ENCODE assay signal across 1 cellular context in the genomic region with DNA sequence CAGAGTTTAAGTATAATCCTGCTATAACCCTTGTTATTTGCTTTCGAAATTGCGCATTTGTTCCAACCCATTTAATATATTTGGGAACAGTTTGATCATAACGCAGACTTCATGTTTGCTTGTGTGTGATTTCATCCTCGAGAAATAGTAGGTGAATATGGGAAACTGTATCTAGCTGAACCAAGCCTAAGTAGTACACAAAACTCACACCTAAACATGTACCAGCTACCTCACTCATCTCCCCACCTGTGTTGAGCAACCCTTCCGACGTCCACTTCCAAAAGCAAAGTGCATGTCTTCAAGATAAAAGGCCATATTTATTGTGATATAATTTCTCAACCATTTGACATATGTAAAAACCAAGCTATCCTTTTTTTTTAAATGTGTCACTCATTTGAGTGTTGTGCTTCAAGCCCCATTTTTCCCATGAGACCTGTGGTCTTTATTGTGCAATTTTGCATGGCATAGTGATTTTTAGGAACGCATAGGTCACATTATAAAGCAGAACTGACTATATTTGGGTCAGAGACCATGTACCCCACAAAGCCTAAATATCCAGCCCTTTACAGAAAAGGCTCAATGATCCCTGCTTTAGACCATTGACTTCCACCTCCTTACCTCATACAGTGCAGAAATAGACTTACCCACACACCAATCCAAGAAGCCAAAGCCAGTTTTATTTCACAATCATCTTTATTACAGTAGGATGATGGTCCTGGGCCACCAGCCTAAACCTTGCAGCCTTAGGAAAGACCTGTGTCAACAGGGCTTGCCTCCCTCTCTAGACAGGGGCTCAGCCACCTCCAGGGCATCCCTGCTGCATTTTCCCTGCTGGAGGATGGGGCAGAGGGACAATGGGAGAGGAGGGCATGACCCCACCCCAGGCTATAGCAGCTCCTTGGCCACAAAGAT.
TF ChIP-seq lines count a peak whose summit lies in the region.

No MANE protein-coding gene starts in this region.

TF ChIP-seq in HCT116, 20 proteins besides CTCF, POLR2A, EP300 and RAD21:
- TF ChIP-seq, protein P1, sequence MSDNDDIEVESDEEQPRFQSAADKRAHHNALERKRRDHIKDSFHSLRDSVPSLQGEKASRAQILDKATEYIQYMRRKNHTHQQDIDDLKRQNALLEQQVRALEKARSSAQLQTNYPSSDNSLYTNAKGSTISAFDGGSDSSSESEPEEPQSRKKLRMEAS (IDR thresholded peaks at IDR 0.05) = no peak
- TF ChIP-seq ZNF274 (IDR thresholded peaks at IDR 0.05; ENCODE audit: low read depth, low read length) (no peak), EGR1 (IDR thresholded peaks at IDR 0.05; ENCODE audit: low read depth) (no peak), CEBPB (IDR thresholded peaks at IDR 0.05; ENCODE audit: low read depth) (no peak), EZH2 (IDR thresholded peaks at IDR 0.05) (no peak), YY1 (IDR thresholded peaks at IDR 0.05; ENCODE audit: extremely low read depth, insufficient replicate concordance, low read depth, low read length) (no peak), ELF1 (IDR thresholded peaks at IDR 0.05; ENCODE audit: borderline replicate concordance, low read depth) (no peak), SIN3A (IDR thresholded peaks at IDR 0.05; ENCODE audit: low read depth) (no peak), SP1 (IDR thresholded peaks at IDR 0.05; ENCODE audit: low read depth) (no peak), CBX3 (IDR thresholded peaks at IDR 0.05; ENCODE audit: low read depth) (no peak)
- TF ChIP-seq, protein P2, sequence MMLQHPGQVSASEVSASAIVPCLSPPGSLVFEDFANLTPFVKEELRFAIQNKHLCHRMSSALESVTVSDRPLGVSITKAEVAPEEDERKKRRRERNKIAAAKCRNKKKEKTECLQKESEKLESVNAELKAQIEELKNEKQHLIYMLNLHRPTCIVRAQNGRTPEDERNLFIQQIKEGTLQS (IDR thresholded peaks at IDR 0.05) = no peak
TF ChIP-seq in HCT116: peak in this region for 0.
